In genomic region chr3:53202331-53203015, GRCh38 we compare ENCODE assay signal across 1 cellular context.
TF ChIP-seq lines count a peak whose summit lies in the region.

No MANE protein-coding gene starts in this region.

TF ChIP-seq in GM23338, 12 proteins besides CTCF, POLR2A, EP300 and RAD21 (continued from another document):
- TF ChIP-seq, protein P1, sequence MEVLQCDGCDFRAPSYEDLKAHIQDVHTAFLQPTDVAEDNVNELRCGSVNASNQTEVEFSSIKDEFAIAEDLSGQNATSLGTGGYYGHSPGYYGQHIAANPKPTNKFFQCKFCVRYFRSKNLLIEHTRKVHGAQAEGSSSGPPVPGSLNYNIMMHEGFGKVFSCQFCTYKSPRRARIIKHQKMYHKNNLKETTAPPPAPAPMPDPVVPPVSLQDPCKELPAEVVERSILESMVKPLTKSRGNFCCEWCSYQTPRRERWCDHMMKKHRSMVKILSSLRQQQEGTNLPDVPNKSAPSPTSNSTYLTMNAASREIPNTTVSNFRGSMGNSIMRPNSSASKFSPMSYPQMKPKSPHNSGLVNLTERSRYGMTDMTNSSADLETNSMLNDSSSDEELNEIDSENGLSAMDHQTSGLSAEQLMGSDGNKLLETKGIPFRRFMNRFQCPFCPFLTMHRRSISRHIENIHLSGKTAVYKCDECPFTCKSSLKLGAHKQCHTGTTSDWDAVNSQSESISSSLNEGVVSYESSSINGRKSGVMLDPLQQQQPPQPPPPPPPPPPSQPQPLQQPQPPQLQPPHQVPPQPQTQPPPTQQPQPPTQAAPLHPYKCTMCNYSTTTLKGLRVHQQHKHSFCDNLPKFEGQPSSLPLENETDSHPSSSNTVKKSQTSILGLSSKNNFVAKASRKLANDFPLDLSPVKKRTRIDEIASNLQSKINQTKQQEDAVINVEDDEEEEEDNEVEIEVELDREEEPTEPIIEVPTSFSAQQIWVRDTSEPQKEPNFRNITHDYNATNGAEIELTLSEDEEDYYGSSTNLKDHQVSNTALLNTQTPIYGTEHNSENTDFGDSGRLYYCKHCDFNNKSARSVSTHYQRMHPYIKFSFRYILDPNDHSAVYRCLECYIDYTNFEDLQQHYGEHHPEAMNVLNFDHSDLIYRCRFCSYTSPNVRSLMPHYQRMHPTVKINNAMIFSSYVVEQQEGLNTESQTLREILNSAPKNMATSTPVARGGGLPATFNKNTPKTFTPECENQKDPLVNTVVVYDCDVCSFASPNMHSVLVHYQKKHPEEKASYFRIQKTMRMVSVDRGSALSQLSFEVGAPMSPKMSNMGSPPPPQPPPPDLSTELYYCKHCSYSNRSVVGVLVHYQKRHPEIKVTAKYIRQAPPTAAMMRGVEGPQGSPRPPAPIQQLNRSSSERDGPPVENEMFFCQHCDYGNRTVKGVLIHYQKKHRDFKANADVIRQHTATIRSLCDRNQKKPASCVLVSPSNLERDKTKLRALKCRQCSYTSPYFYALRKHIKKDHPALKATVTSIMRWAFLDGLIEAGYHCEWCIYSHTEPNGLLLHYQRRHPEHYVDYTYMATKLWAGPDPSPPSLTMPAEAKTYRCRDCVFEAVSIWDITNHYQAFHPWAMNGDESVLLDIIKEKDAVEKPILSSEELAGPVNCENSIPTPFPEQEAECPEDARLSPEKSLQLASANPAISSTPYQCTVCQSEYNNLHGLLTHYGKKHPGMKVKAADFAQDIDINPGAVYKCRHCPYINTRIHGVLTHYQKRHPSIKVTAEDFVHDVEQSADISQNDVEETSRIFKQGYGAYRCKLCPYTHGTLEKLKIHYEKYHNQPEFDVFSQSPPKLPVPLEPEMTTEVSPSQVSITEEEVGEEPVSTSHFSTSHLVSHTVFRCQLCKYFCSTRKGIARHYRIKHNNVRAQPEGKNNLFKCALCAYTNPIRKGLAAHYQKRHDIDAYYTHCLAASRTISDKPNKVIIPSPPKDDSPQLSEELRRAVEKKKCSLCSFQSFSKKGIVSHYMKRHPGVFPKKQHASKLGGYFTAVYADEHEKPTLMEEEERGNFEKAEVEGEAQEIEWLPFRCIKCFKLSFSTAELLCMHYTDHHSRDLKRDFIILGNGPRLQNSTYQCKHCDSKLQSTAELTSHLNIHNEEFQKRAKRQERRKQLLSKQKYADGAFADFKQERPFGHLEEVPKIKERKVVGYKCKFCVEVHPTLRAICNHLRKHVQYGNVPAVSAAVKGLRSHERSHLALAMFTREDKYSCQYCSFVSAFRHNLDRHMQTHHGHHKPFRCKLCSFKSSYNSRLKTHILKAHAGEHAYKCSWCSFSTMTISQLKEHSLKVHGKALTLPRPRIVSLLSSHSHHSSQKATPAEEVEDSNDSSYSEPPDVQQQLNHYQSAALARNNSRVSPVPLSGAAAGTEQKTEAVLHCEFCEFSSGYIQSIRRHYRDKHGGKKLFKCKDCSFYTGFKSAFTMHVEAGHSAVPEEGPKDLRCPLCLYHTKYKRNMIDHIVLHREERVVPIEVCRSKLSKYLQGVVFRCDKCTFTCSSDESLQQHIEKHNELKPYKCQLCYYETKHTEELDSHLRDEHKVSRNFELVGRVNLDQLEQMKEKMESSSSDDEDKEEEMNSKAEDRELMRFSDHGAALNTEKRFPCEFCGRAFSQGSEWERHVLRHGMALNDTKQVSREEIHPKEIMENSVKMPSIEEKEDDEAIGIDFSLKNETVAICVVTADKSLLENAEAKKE (CRISPR knock-in tag; IDR thresholded peaks at IDR 0.05) = no peak
- no peak for TF ChIP-seq ZNF331 (CRISPR knock-in tag; IDR thresholded peaks at IDR 0.05; ENCODE audit: low read depth)
- TF ChIP-seq NANOG (IDR thresholded peaks at IDR 0.05; ENCODE audit: borderline replicate concordance) = no peak
- TF ChIP-seq POLR2AphosphoS5 (IDR thresholded peaks at IDR 0.05; ENCODE audit: low read depth) = no peak
- no peak for TF ChIP-seq ZNF114 (CRISPR knock-in tag; IDR thresholded peaks at IDR 0.05)
- TF ChIP-seq ETS1 (IDR thresholded peaks at IDR 0.05) = no peak
- TF ChIP-seq EZH2phosphoT487 (IDR thresholded peaks at IDR 0.05; ENCODE audit: unreplicated experiment) = no peak
- no peak for TF ChIP-seq EZH2 (IDR thresholded peaks at IDR 0.05; ENCODE audit: low read depth, unreplicated experiment)
- TF ChIP-seq, protein P2, sequence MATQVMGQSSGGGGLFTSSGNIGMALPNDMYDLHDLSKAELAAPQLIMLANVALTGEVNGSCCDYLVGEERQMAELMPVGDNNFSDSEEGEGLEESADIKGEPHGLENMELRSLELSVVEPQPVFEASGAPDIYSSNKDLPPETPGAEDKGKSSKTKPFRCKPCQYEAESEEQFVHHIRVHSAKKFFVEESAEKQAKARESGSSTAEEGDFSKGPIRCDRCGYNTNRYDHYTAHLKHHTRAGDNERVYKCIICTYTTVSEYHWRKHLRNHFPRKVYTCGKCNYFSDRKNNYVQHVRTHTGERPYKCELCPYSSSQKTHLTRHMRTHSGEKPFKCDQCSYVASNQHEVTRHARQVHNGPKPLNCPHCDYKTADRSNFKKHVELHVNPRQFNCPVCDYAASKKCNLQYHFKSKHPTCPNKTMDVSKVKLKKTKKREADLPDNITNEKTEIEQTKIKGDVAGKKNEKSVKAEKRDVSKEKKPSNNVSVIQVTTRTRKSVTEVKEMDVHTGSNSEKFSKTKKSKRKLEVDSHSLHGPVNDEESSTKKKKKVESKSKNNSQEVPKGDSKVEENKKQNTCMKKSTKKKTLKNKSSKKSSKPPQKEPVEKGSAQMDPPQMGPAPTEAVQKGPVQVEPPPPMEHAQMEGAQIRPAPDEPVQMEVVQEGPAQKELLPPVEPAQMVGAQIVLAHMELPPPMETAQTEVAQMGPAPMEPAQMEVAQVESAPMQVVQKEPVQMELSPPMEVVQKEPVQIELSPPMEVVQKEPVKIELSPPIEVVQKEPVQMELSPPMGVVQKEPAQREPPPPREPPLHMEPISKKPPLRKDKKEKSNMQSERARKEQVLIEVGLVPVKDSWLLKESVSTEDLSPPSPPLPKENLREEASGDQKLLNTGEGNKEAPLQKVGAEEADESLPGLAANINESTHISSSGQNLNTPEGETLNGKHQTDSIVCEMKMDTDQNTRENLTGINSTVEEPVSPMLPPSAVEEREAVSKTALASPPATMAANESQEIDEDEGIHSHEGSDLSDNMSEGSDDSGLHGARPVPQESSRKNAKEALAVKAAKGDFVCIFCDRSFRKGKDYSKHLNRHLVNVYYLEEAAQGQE (IDR thresholded peaks at IDR 0.05; ENCODE audit: unreplicated experiment) = no peak
- TF ChIP-seq JUNB (IDR thresholded peaks at IDR 0.05; ENCODE audit: unreplicated experiment) = no peak
